In genomic region chr7:129169705-129170319, GRCh38 we compare ENCODE assay signal across 8 cellular contexts. TPM values are rescaled to one million over a fixed set of nuclear protein-coding genes. Genes with fewer than 3 reads are reported as not detected.
DNase-seq lines count a peak whose midpoint lies in the region; ATAC-seq and TF ChIP-seq lines count a peak whose summit lies in the region.

No MANE protein-coding gene starts in this region.

- peak overlapping the region; percentile 59 for H3K4me3 ChIP-seq in brain microvascular endothelial cell (ENCODE audit: low read depth, low read length)

- H3K36me3 ChIP-seq in brain microvascular endothelial cell (replicated peaks) = no peaks in the 10 kb centered on the region

- H3K27me3 Mint-ChIP-seq in naive B cell = no peaks in the 10 kb centered on the region

- H3K36me3 Mint-ChIP-seq in naive B cell = peaks cover 7 to 21% of the 10 kb centered on the region in 2 donors

- no peaks in the 10 kb centered on the region for H3K9me3 Mint-ChIP-seq in naive B cell

- in situ Hi-C loops in brain microvascular endothelial cell (cut with HindIII; ENCODE audit: low pct_ligation_motif_present, low sequenced_read_pairs) = no loop called here

- peaks cover 24 to 64% (median 59%) of the 10 kb centered on the region in 3 donors for H3K4me1 Mint-ChIP-seq in naive B cell

- TF ChIP-seq CTCF in brain microvascular endothelial cell (IDR thresholded peaks at IDR 0.05; ENCODE audit: low read depth, low read length, missing control alignments) = no peak

- peak overlapping the region; percentile 85 to 95 (median 92) for H3K27ac Mint-ChIP-seq in naive B cell

- H3K27ac ChIP-seq in brain microvascular endothelial cell = no peak overlapping the region

- no peaks in the 10 kb centered on the region for H3K27me3 ChIP-seq in brain microvascular endothelial cell (replicated peaks)

- ATAC-seq in HG03565 (IDR thresholded peaks at IDR 0.05; ENCODE audit: unreplicated experiment) = peak; percentile 50
- ATAC-seq in naive B cell (ENCODE audit: low read depth in 2 of 2) = peak; percentile 68 to 75
- no peak for ATAC-seq in GM18873 (IDR thresholded peaks at IDR 0.05; ENCODE audit: low FRiP score, unreplicated experiment)

- peak; percentile 50 for DNase-seq in activated CD4-positive, alpha-beta T cell treated with anti-CD3 and anti-CD28 coated beads for 48 hours
- no peak for DNase-seq in activated CD4-positive, alpha-beta T cell treated with anti-CD3 and anti-CD28 coated beads, Interleukin-2, amount 50 U/mL, for 1 hour
- DNase-seq in brain microvascular endothelial cell = no peak
- peak; percentile 54 for DNase-seq in naive B cell
- DNase-seq in NCI-H524 (lab: John Stamatoyannopoulos, UW) = no peak
- no peak for DNase-seq in putamen (ENCODE audit: low spot score)

- peak overlapping the region; percentile 82 to 97 (median 94) for H3K4me3 Mint-ChIP-seq in naive B cell

RNA-seq across cellular contexts. Expression of gene SMO, which starts 18.6 kb away (rescaled TPM):
- under 1 TPM in 1 of 6 donors, not detected in 5; 0.14 TPM for polyA plus RNA-seq in naive B cell (ENCODE audit: low read depth in 6 of 6)

RNA-seq across cellular contexts. Expression of gene TSPAN33, which starts 25.3 kb away (rescaled TPM):
- 100 to 1,000 TPM in 5 of 6 donors, 10 to 100 TPM in 1; 92.8 to 171 (median 136) TPM for polyA plus RNA-seq in naive B cell (ENCODE audit: low read depth in 6 of 6)

RNA-seq across cellular contexts. Expression of gene AHCYL2, which starts 55.0 kb away (rescaled TPM):
- 1 to 10 TPM; 3.6 to 9.9 (median 5.3) TPM for polyA plus RNA-seq in naive B cell (ENCODE audit: low read depth in 6 of 6)

Comparison
In these comparisons a context has a peak if more than half of its experiments do, and no peak if none do; other contexts are left out.
1. DNase-seq: peak in activated CD4-positive, alpha-beta T cell treated with anti-CD3 and anti-CD28 coated beads for 48 hours (single experiment) and naive B cell (single experiment); none in activated CD4-positive, alpha-beta T cell treated with anti-CD3 and anti-CD28 coated beads, Interleukin-2, amount 50 U/mL, for 1 hour (single experiment), brain microvascular endothelial cell (single experiment), NCI-H524 (0 of 2) and putamen (single experiment).